ENCODE assay signal across 26 cellular contexts in the genomic region with DNA sequence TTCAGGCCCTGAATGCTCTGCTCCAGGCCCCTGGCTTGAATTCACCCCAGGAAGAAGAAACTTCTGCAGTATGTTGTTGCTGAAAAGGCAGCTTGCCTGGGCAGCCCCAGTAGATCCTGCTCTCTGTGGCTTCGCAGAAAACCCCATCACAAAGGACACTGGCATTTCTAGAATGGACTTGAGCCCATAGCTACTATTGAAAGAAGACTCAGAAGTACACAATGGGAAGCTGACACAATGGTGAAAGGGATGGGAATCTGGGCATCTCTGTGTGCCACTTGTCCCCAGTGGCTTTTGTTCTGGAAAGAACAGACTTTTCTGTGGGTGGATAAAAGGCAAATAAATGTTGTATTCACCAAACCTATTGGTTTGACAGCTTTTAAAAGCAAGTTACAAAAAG.
"Had no signal": no experiment of that assay in that cellular context is flagged by ENCODE, and none has a peak within 500 bp of the region (broad histone marks: within the 10 kb centered on the region; RNA-seq: fewer than 3 reads in every experiment).

No MANE protein-coding gene starts in this region.

- DNase-seq: activated CD4-positive, alpha-beta T cell treated with anti-CD3 and anti-CD28 coated beads for 36 hours; activated CD4-positive, CD25-positive, alpha-beta regulatory T cell; activated effector memory CD4-positive, alpha-beta T cell treated with anti-CD3 and anti-CD28 coated beads, Interleukin-2, amount 50 U/mL, for 16 hours; activated naive CD4-positive, alpha-beta T cell treated with anti-CD3 and anti-CD28 coated beads for 36 hours; activated T-cell treated with anti-CD3 and anti-CD28 coated beads for 4 hours; amniotic stem cell; effector CD4-positive, alpha-beta T cell; foreskin keratinocyte; islet precursor cell; left cardiac atrium; sigmoid colon; small intestine; stimulated activated CD4-positive, alpha-beta T cell treated with anti-CD3 and anti-CD28 coated beads, Interleukin-4, amount 100 ng/mL, for 4 hours; stimulated activated CD8-positive, alpha-beta memory T cell treated with anti-CD3 and anti-CD28 coated beads, Interleukin-4, amount 100 ng/mL, for 48 hours; stimulated activated naive CD8-positive, alpha-beta T cell treated with anti-CD3 and anti-CD28 coated beads, Interleukin-15, amount 100 ng/mL, for 72 hours; transverse colon had no signal

- H3K36me3 Mint-ChIP-seq: memory B cell; natural killer cell treated with Interleukin-12 subunit alpha and Interleukin-12 subunit beta and Interleukin-15 and Interleukin-18, amount 100 ng/mL, for 72 hours; stimulated activated memory B cell treated with anti-CD40 and anti-IgM and Interleukin-4, amounts not matched to agents 10 μg/mL and 1 μg/mL and 100 μg/mL, for 72 hours had no signal

- H3K4me1 Mint-ChIP-seq: central memory CD8-positive, alpha-beta T cell; memory B cell; stimulated activated memory B cell treated with anti-CD40 and anti-IgM and Interleukin-4, amounts not matched to agents 10 μg/mL and 1 μg/mL and 100 μg/mL, for 72 hours had no signal

- H3K4me3 Mint-ChIP-seq: activated CD4-positive, alpha-beta T cell treated with anti-CD3 and anti-CD28 coated beads for 36 hours; activated naive CD4-positive, alpha-beta T cell treated with anti-CD3 and anti-CD28 coated beads for 36 hours; central memory CD8-positive, alpha-beta T cell; dendritic cell treated with granulocyte-macrophage colony-stimulating factor and Interleukin-4, amounts not matched to agents 40 ng/mL and 50 ng/mL, for 4 days; memory B cell; natural killer cell treated with Interleukin-12 subunit alpha and Interleukin-12 subunit beta and Interleukin-15 and Interleukin-18, amount 100 ng/mL, for 72 hours; stimulated activated memory B cell treated with anti-CD40 and anti-IgM and Interleukin-4, amounts not matched to agents 10 μg/mL and 1 μg/mL and 100 μg/mL, for 72 hours; stimulated activated naive CD8-positive, alpha-beta T cell treated with anti-CD3 and anti-CD28 coated beads, Interleukin-15, amount 100 ng/mL, for 72 hours had no signal

- H3K27ac ChIP-seq: breast epithelium, esophagus muscularis mucosa, foreskin keratinocyte, prostate gland, sigmoid colon, SK-N-MC, suprapubic skin, transverse colon had no signal

- H3K9me3 Mint-ChIP-seq: activated naive CD4-positive, alpha-beta T cell treated with anti-CD3 and anti-CD28 coated beads for 36 hours; dendritic cell treated with granulocyte-macrophage colony-stimulating factor and Interleukin-4, amounts not matched to agents 40 ng/mL and 50 ng/mL, for 4 days; memory B cell; stimulated activated memory B cell treated with anti-CD40 and anti-IgM and Interleukin-4, amounts not matched to agents 10 μg/mL and 1 μg/mL and 100 μg/mL, for 72 hours had no signal

- H3K27me3 Mint-ChIP-seq: activated CD4-positive, alpha-beta T cell treated with anti-CD3 and anti-CD28 coated beads for 36 hours; central memory CD8-positive, alpha-beta T cell; dendritic cell treated with granulocyte-macrophage colony-stimulating factor and Interleukin-4, amounts not matched to agents 40 ng/mL and 50 ng/mL, for 4 days; stimulated activated naive CD8-positive, alpha-beta T cell treated with anti-CD3 and anti-CD28 coated beads, Interleukin-15, amount 100 ng/mL, for 72 hours had no signal

- ATAC-seq: foreskin keratinocyte; left cardiac atrium; natural killer cell treated with Interleukin-12 subunit alpha and Interleukin-12 subunit beta and Interleukin-15 and Interleukin-18, amount 100 ng/mL, for 72 hours; stimulated activated memory B cell treated with anti-CD40 and anti-IgM and Interleukin-4, amounts not matched to agents 10 μg/mL and 1 μg/mL and 100 μg/mL, for 72 hours had no signal
